8 cellular contexts compared by ENCODE assay signal in genomic region chr1:27521336-27522147, GRCh38. TPM values are rescaled to one million over a fixed set of nuclear protein-coding genes. Genes with fewer than 3 reads are reported as not detected.
DNase-seq lines count a peak whose midpoint lies in the region; ATAC-seq and TF ChIP-seq lines count a peak whose summit lies in the region.

No MANE protein-coding gene starts in this region.

- H3K27me3 Mint-ChIP-seq in activated T-helper 2 cell treated with anti-CD3 and anti-CD28 coated beads, Interferon-gamma antibody, Interleukin-2, Interleukin-4, amounts not matched to agents 10 μg/mL and 5 μg/mL and 100 μg/mL, durations not matched to agents 14 hours and 24 hours and 36 hours (ENCODE audit: low read depth): no peaks in the 10 kb centered on the region

- H3K27ac Mint-ChIP-seq in activated T-helper 2 cell treated with anti-CD3 and anti-CD28 coated beads, Interferon-gamma antibody, Interleukin-2, Interleukin-4, amounts not matched to agents 10 μg/mL and 5 μg/mL and 100 μg/mL, durations not matched to agents 14 hours and 24 hours and 36 hours: peak overlapping the region; percentile 96

- ATAC-seq in left ventricle myocardium superior: peak; percentile 27
- ATAC-seq in HG02884 (IDR thresholded peaks at IDR 0.05; ENCODE audit: unreplicated experiment): no peak
- no peak for ATAC-seq in HG03039 (IDR thresholded peaks at IDR 0.05; ENCODE audit: unreplicated experiment)
- no peak for ATAC-seq in omental fat pad (ENCODE audit: low FRiP score)
- ATAC-seq in HG02623 (IDR thresholded peaks at IDR 0.05; ENCODE audit: unreplicated experiment): no peak

- H3K4me1 Mint-ChIP-seq in activated T-helper 2 cell treated with anti-CD3 and anti-CD28 coated beads, Interferon-gamma antibody, Interleukin-2, Interleukin-4, amounts not matched to agents 10 μg/mL and 5 μg/mL and 100 μg/mL, durations not matched to agents 14 hours and 24 hours and 36 hours (ENCODE audit: low read depth): peaks cover 58% of the 10 kb centered on the region

- peak; percentile 80 for DNase-seq in NCI-H1694 treated with DMSO at 0.1 percent for 48 hours (lab: John Stamatoyannopoulos, UW)
- peak; percentile 19 for DNase-seq in activated T-helper 2 cell treated with anti-CD3 and anti-CD28 coated beads, Interferon-gamma antibody, Interleukin-2, Interleukin-4, amounts not matched to agents 10 μg/mL and 5 μg/mL and 100 μg/mL, durations not matched to agents 14 hours and 24 hours and 36 hours (ENCODE audit: low spot score)
- DNase-seq in left ventricle myocardium superior: peak; percentile 76
- peak; percentile 51 to 70 for DNase-seq in stimulated activated CD4-positive, alpha-beta T cell treated with anti-CD3 and anti-CD28 coated beads, Interleukin-4, amount 100 ng/mL, for 4 hours
- no peak for DNase-seq in omental fat pad (ENCODE audit: low spot score)

- no peaks in the 10 kb centered on the region for H3K9me3 Mint-ChIP-seq in activated T-helper 2 cell treated with anti-CD3 and anti-CD28 coated beads, Interferon-gamma antibody, Interleukin-2, Interleukin-4, amounts not matched to agents 10 μg/mL and 5 μg/mL and 100 μg/mL, durations not matched to agents 14 hours and 24 hours and 36 hours

- peaks cover 6% of the 10 kb centered on the region for H3K36me3 Mint-ChIP-seq in activated T-helper 2 cell treated with anti-CD3 and anti-CD28 coated beads, Interferon-gamma antibody, Interleukin-2, Interleukin-4, amounts not matched to agents 10 μg/mL and 5 μg/mL and 100 μg/mL, durations not matched to agents 14 hours and 24 hours and 36 hours (ENCODE audit: low read depth)

- peak overlapping the region; percentile 92 for H3K4me3 Mint-ChIP-seq in activated T-helper 2 cell treated with anti-CD3 and anti-CD28 coated beads, Interferon-gamma antibody, Interleukin-2, Interleukin-4, amounts not matched to agents 10 μg/mL and 5 μg/mL and 100 μg/mL, durations not matched to agents 14 hours and 24 hours and 36 hours (ENCODE audit: low read depth)

- intact Hi-C loops in activated T-helper 2 cell treated with anti-CD3 and anti-CD28 coated beads, Interferon-gamma antibody, Interleukin-2, Interleukin-4, amounts not matched to agents 10 μg/mL and 5 μg/mL and 100 μg/mL, durations not matched to agents 14 hours and 24 hours and 36 hours (cut with micrococcal nuclease): loop anchor here (1.0 to 5.0 kb wide), 5 partner anchors 31 to 141 kb away; partner anchors contain the start of genes AHDC1 and WASF2
- intact Hi-C loops in left ventricle myocardium superior (cut with micrococcal nuclease): no loop called here

- no peak for TF ChIP-seq CTCF in omental fat pad (IDR thresholded peaks at IDR 0.05)

RNA-seq across cellular contexts. Expression of gene WASF2, which starts 31.6 kb away (rescaled TPM):
- 125 and 128 TPM in 2 replicates for total RNA-seq in activated T-helper 2 cell treated with anti-CD3 and anti-CD28 coated beads, Interferon-gamma antibody, Interleukin-2, Interleukin-4, amounts not matched to agents 10 μg/mL and 5 μg/mL and 100 μg/mL, durations not matched to agents 14 hours and 24 hours and 36 hours
- 59.1 TPM for total RNA-seq in left ventricle myocardium superior
- total RNA-seq in omental fat pad: 10 to 100 TPM; 43.4 to 87.8 (median 60.5) TPM
